13 cellular contexts compared by ENCODE assay signal in the genomic region with DNA sequence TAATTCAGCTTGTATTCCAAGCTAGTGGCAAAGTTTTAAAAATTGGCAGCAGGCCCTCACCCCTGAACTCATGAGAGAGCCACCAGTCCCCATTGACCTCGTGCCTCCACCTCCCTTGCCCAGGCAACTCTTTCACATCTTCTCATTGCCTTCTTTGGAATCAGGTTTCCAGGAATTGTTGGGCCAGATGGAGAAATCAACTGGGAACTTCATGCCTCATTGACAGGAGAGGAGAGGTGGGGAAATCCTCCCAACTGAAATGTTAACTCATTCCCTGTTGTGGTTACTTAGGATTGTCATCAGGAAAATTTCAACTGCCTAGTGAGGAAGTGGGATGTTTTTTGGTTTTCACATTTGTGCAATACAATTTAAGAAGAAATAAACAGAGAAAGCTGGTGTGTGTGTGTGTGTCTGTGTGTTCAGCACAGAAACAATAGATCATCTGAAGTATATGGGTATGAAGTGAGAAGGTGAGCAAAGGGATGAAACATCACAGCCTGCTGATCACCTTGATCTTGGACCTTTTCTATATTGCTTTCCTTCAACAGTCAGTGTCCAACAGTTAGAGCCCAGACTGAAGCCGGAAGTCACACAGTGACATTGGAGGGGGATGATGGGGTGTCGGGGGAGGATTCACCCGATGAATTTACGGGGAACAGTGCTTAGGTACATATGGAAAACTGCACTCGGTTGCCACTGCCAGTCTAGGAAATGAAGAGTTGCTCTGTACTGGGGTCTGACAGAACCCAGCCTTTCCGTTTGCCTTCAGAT.
A peak's percentile ranks its signal among the peaks of the same experiment; 100 is the strongest.
DNase-seq lines count a peak whose midpoint lies in the region; ATAC-seq and TF ChIP-seq lines count a peak whose summit lies in the region.
"Had no signal": no experiment of that assay in that cellular context is flagged by ENCODE, and none has a peak within 500 bp of the region (broad histone marks: within the 10 kb centered on the region; RNA-seq: fewer than 3 reads in every experiment).

No MANE protein-coding gene starts in this region.

- H3K79me2 ChIP-seq in osteoblast (ENCODE audit: insufficient read depth, low read length): no peaks in the 10 kb centered on the region

- H3K4me3 ChIP-seq in GM06990 (replicated peaks; ENCODE audit: low read depth, low read length) (no peak overlapping the region), fibroblast of villous mesenchyme (ENCODE audit: low read depth, low read length) (no peak overlapping the region), osteoblast (ENCODE audit: insufficient read depth, low read length) (no peak overlapping the region)
- H3K4me3 ChIP-seq: lung, right atrium auricular region had no signal

- H4K20me1 ChIP-seq in osteoblast (ENCODE audit: insufficient read depth, low read length): no peaks in the 10 kb centered on the region

- H3K9me3 ChIP-seq in osteoblast (ENCODE audit: low read depth, low read length): no peaks in the 10 kb centered on the region
- H3K9me3 ChIP-seq: right atrium auricular region had no signal

- H3K27ac ChIP-seq in osteoblast (ENCODE audit: low read depth, low read length): no peak overlapping the region
- H3K27ac ChIP-seq: KMS-11, right atrium auricular region, WERI-Rb-1 had no signal

- H2AFZ ChIP-seq in osteoblast (ENCODE audit: low read length): no peak overlapping the region

- no peaks in the 10 kb centered on the region for H3K36me3 ChIP-seq in GM06990 (ENCODE audit: control insufficient read depth, insufficient read depth, low read length)
- H3K36me3 ChIP-seq in osteoblast (ENCODE audit: insufficient read depth, low read length): no peaks in the 10 kb centered on the region
- H3K36me3 ChIP-seq: right atrium auricular region, WERI-Rb-1 had no signal

- TF ChIP-seq CTCF in GM06990 (IDR thresholded peaks at IDR 0.05; ENCODE audit: insufficient read depth, low read length, poor library complexity, severe bottlenecking) (no peak), fibroblast of villous mesenchyme (IDR thresholded peaks at IDR 0.05; ENCODE audit: insufficient read depth, low read depth, low read length) (no peak), osteoblast (IDR thresholded peaks at IDR 0.05; ENCODE audit: extremely low read depth, low read depth, low read length) (no peak)

- DNase-seq in GM06990 (ENCODE audit: extremely low read depth, insufficient read length) (peak; percentile 2), fibroblast of villous mesenchyme (ENCODE audit: low read depth) (peak; percentile 73), OCI-M1 (lab: John Stamatoyannopoulos, UW) (no peak), hepatic stellate cell (ENCODE audit: low spot score) (no peak), NCI-H446 treated with DMSO at 0.1 percent for 48 hours (lab: John Stamatoyannopoulos, UW) (no peak), osteoblast (ENCODE audit: insufficient read length, low spot score, missing footprints) (no peak)
- DNase-seq: activated naive CD4-positive, alpha-beta T cell treated with anti-CD3 and anti-CD28 coated beads for 36 hours; WERI-Rb-1 had no signal

- no peaks in the 10 kb centered on the region for H3K27me3 ChIP-seq in GM06990 (replicated peaks; ENCODE audit: control insufficient read depth, insufficient read depth, low read length)
- H3K27me3 ChIP-seq in osteoblast (ENCODE audit: insufficient read depth, low read length): no peaks in the 10 kb centered on the region
- H3K27me3 ChIP-seq: right atrium auricular region had no signal

- no peak overlapping the region for H3K4me2 ChIP-seq in osteoblast (ENCODE audit: insufficient read depth, low read length)
- H3K4me2 ChIP-seq: KMS-11 had no signal

- ATAC-seq in GM21723 (IDR thresholded peaks at IDR 0.05; ENCODE audit: unreplicated experiment) (peak; percentile 11), HG03575 (IDR thresholded peaks at IDR 0.05; ENCODE audit: extremely low read depth, insufficient number of reproducible peaks, low FRiP score, unreplicated experiment) (peak; percentile 13)

- H3K4me1 ChIP-seq in osteoblast (ENCODE audit: insufficient read depth, low read length): peaks cover 4% of the 10 kb centered on the region
- H3K4me1 ChIP-seq: right atrium auricular region had no signal

Comparison
In these comparisons a context has a peak if more than half of its experiments do, and no peak if none do; other contexts are left out.
1. DNase-seq: peak in GM06990 (single experiment) and fibroblast of villous mesenchyme (single experiment); none in OCI-M1 (single experiment), hepatic stellate cell (single experiment), NCI-H446 treated with DMSO at 0.1 percent for 48 hours (single experiment) and osteoblast (single experiment).